In the genomic region with DNA sequence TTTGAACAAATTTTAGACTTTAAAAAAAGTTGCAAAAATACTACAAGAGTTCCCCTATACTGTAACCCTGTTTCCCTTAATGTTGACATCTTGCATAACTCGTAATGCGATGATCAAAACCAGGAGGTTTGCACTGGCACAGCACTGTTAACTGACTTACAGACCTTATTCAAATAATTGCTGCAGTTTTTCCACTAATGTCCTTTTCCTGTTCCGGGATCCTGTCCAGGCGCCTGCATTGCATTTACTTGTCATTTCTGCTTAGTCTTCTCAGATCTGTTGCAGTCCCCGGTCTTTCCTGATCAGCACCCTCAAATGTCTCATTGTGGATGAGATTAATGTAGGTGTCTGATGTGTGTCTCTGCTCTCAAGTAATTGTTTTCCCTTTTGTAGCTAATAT, we compare ENCODE assay signal across 21 cellular contexts. TPM values are rescaled to one million over a fixed set of nuclear protein-coding genes. Genes with fewer than 3 reads are reported as not detected.
DNase-seq lines count a peak whose midpoint lies in the region; ATAC-seq, FAIRE-seq and TF ChIP-seq lines count a peak whose summit lies in the region.
"Had no signal": no experiment of that assay in that cellular context is flagged by ENCODE, and none has a peak within 500 bp of the region (broad histone marks: within the 10 kb centered on the region; RNA-seq: fewer than 3 reads in every experiment).

No MANE protein-coding gene starts in this region.

- H3K36me3 Mint-ChIP-seq in WTC11, result peaks cover 6% of the 10 kb centered on the region; the same call in 1 of the 2 replicates

- POLR2A ChIA-PET in HepG2 (lab: Yijun Ruan, JAX) (no interaction called here), WTC11 (lab: Charles Lee) (interaction anchor here (0.7 kb wide), 1 partner anchor 80 kb away, joined by 3 read pairs; no protein-coding TSS in a partner anchor)

- TF ChIP-seq POLR2A in right lobe of liver (IDR thresholded peaks at IDR 0.05), result no peak
- TF ChIP-seq POLR2A in HepG2 (IDR thresholded peaks at IDR 0.05; ENCODE audit: insufficient read depth in 1 of 2, low read depth in 2 of 2, low read length in 2 of 2), result no peak
- no peak for TF ChIP-seq POLR2A in thyroid gland (IDR thresholded peaks at IDR 0.05)

- no peak for TF ChIP-seq CTCF in right lobe of liver (IDR thresholded peaks at IDR 0.05)
- TF ChIP-seq CTCF in HepG2 (CRISPR knock-in tag; IDR thresholded peaks at IDR 0.05), result no peak
- no peak for TF ChIP-seq CTCF in WTC11 (IDR thresholded peaks at IDR 0.05)
- no peak for TF ChIP-seq CTCF in fibroblast of the aortic adventitia (IDR thresholded peaks at IDR 0.05; ENCODE audit: insufficient read depth, low read length)
- TF ChIP-seq CTCF in lower lobe of right lung (IDR thresholded peaks at IDR 0.05), result no peak
- no peak for TF ChIP-seq CTCF in thyroid gland (IDR thresholded peaks at IDR 0.05)

- peaks cover 93% of the 10 kb centered on the region for H3K79me2 ChIP-seq in HepG2 (ENCODE audit: insufficient read depth, low read length)

- no TSS peak for BruUV-seq in HepG2 (replicated peaks; lab: Mats Ljungman, UMichigan)

- H3K4me1 ChIP-seq in right lobe of liver, result peaks cover 0 to 37% (median 12%) of the 10 kb centered on the region in 4 donors
- H3K4me1 ChIP-seq in HepG2 (ENCODE audit: insufficient read depth, low read length), result peaks cover 35% of the 10 kb centered on the region
- peaks cover 49% of the 10 kb centered on the region for H3K4me1 ChIP-seq in lower lobe of right lung
- H3K4me1 ChIP-seq in thyroid gland, result peaks cover 48 to 65% of the 10 kb centered on the region in 2 donors

- H3K27me3 ChIP-seq in right lobe of liver (no peaks in the 10 kb centered on the region), HepG2 (ENCODE audit: control insufficient read depth in 1 of 2, insufficient read depth in 2 of 2, low read length in 2 of 2) (no peaks in the 10 kb centered on the region), lower lobe of right lung (ENCODE audit: low read depth) (no peaks in the 10 kb centered on the region), thyroid gland (no peaks in the 10 kb centered on the region)

- no peak overlapping the region for H3K4me3 Mint-ChIP-seq in WTC11

- H3K27ac ChIP-seq in right lobe of liver (peak overlapping the region in 1 of 3 donors; percentile 33), HepG2 (ENCODE audit: extremely low read length, insufficient read depth, low read length) (no peak overlapping the region), lower lobe of right lung (no peak overlapping the region), thyroid gland (no peak overlapping the region)
- H3K27ac ChIP-seq: KMS-11 had no signal

- TF ChIP-seq EP300 in HepG2 (IDR thresholded peaks at IDR 0.05; ENCODE audit: low read depth in 2 of 2, low read length in 2 of 2), result no peak
- TF ChIP-seq EP300 in HepG2 (CRISPR knock-in tag; IDR thresholded peaks at IDR 0.05; ENCODE audit: borderline replicate concordance), result no peak

- CTCF ChIA-PET in HepG2 (lab: Yijun Ruan, JAX; ENCODE audit: low intra/inter-chr PET ratio, low total read pairs) (no interaction called here), WTC11 (lab: Charles Lee) (no interaction called here)

- 45% methylated on average over 5 of the region's 5 CpGs for WGBS in right lobe of liver (ENCODE audit: insufficient coverage, low coverage, low lambda C conversion rate, missing lambda C conversion rate)
- 97% methylated on average over 5 of the region's 5 CpGs for WGBS in HepG2 (ENCODE audit: low lambda C conversion rate)
- 82 to 85% methylated on average over 5 of the region's 5 CpGs for WGBS in thyroid gland, 2 donors

- ATAC-seq in right lobe of liver, result peak; percentile 29 to 61 (median 40)
- no peak for ATAC-seq in HepG2
- ATAC-seq in WTC11, result no peak
- no peak for ATAC-seq in GM18873 (IDR thresholded peaks at IDR 0.05; ENCODE audit: low FRiP score, unreplicated experiment)
- ATAC-seq in lower lobe of right lung, result no peak
- ATAC-seq: GM12878 had no signal

- H3K27ac Mint-ChIP-seq in WTC11, result peak overlapping the region; percentile 10; the same call in 1 of the 2 replicates

- no peak overlapping the region for H3K9ac ChIP-seq in HepG2 (ENCODE audit: insufficient read depth, low read depth, low read length)
- H3K9ac ChIP-seq: KMS-11 had no signal

- H3K4me1 Mint-ChIP-seq in WTC11, result peaks cover 43% of the 10 kb centered on the region

- H3K4me3 ChIP-seq in right lobe of liver, result no peak overlapping the region
- no peak overlapping the region for H3K4me3 ChIP-seq in HepG2 (replicated peaks in 1 of 3; ENCODE audit: insufficient read depth in 1 of 3, low read depth in 2 of 3, low read length in 3 of 3)
- H3K4me3 ChIP-seq in fibroblast of the aortic adventitia (ENCODE audit: low read depth, low read length), result no peak overlapping the region
- no peak overlapping the region for H3K4me3 ChIP-seq in lower lobe of right lung
- no peak overlapping the region for H3K4me3 ChIP-seq in thyroid gland (replicated peaks in 1 of 3)
- H3K4me3 ChIP-seq: GM12878 had no signal

- intact Hi-C loops in right lobe of liver (cut with DNase I) (no loop called here), HepG2 (cut with micrococcal nuclease; ENCODE audit: unreplicated experiment) (no loop called here), lower lobe of right lung (cut with DNase I) (no loop called here), thyroid gland (cut with DNase I) (no loop called here)

- no peaks in the 10 kb centered on the region for H3K9me3 ChIP-seq in right lobe of liver
- H3K9me3 ChIP-seq in HepG2 (ENCODE audit: low read length), result no peaks in the 10 kb centered on the region
- H3K9me3 ChIP-seq in lower lobe of right lung, result no peaks in the 10 kb centered on the region
- H3K9me3 ChIP-seq in thyroid gland, result no peaks in the 10 kb centered on the region

- H4K20me1 ChIP-seq in HepG2 (ENCODE audit: insufficient read depth, low read length), result no peaks in the 10 kb centered on the region; the same call in none of the 2 replicates

- in situ Hi-C loops in HepG2 (cut with HindIII; ENCODE audit: extremely low pct_ligation_motif_present, low pct_unique_long_range_greater_than_20kb), result no loop called here

- H2AFZ ChIP-seq in HepG2 (ENCODE audit: low read length), result no peak overlapping the region

- no peak overlapping the region for H3K4me2 ChIP-seq in HepG2 (ENCODE audit: low read depth, low read length)
- H3K4me2 ChIP-seq: KMS-11 had no signal

- no peak for FAIRE-seq in HepG2 (lab: Jason Lieb, UNC)
- FAIRE-seq: GM12878, RCC 7860 had no signal

- DNase-seq in right lobe of liver (no peak), HepG2 (ENCODE audit: low spot score) (no peak), WTC11 (ENCODE audit: low spot score) (no peak), fibroblast of the aortic adventitia (ENCODE audit: low read depth) (peak; percentile 41), lower lobe of right lung (no peak), NCI-H524 treated with DMSO at 0.1 percent for 48 hours (lab: John Stamatoyannopoulos, UW) (no peak), thyroid gland (no peak)
- DNase-seq: 8988T, DND-41, GDM1, NCI-H1092, NCI-H1694 treated with DMSO at 0.1 percent for 48 hours, NCI-H2107, NCI-H2227 treated with DMSO at 0.1 percent for 48 hours, NCI-H524, SHP77 had no signal

- H3K36me3 ChIP-seq in right lobe of liver (no peaks in the 10 kb centered on the region), HepG2 (replicated peaks in 1 of 2; ENCODE audit: control insufficient read depth in 1 of 2, insufficient read depth in 2 of 2, low read length in 2 of 2) (peaks cover 2 to 5% of the 10 kb centered on the region in 2 experiments), lower lobe of right lung (no peaks in the 10 kb centered on the region), thyroid gland (no peaks in the 10 kb centered on the region)

- H3K9me3 Mint-ChIP-seq in WTC11, result peaks cover 4% of the 10 kb centered on the region; the same call in 1 of the 2 replicates

- no peaks in the 10 kb centered on the region for H3K27me3 Mint-ChIP-seq in WTC11 (ENCODE audit: low read depth)

- no peak for TF ChIP-seq RAD21 in HepG2 (CRISPR knock-in tag; IDR thresholded peaks at IDR 0.05)

RNA-seq across cellular contexts. Expression of gene APLP2, which starts 32.0 kb away (rescaled TPM):
- total RNA-seq in right lobe of liver (100 to 1,000 TPM; 184 to 255 (median 252) TPM), HepG2 (2016; rRNA removed; fragmentation: Illumina TruSeq; extraction: Trizol) (154 and 315 TPM in 2 replicates), WTC11 (2021) (340 to 353 TPM (median 345 TPM) in 3 replicates), fibroblast of the aortic adventitia (ENCODE audit: low replicate concordance) (724 and 1,292 TPM in 2 replicates), lower lobe of right lung (582 TPM), thyroid gland (1,000 to 10,000 TPM in 1 of 4 donors, 100 to 1,000 TPM in 3; 782 to 1,078 (median 902) TPM)
- 34.6 and 35.6 TPM in 2 replicates for total RNA-seq in HepG2 (2016; cell fraction: cytosol; rRNA removed; fragmentation: Illumina TruSeq; extraction: Trizol; ENCODE audit: low read depth)
- total RNA-seq in HepG2 (2016; cell fraction: insoluble cytoplasmic fraction; rRNA removed; fragmentation: Illumina TruSeq; extraction: Trizol), result 137 and 320 TPM in 2 replicates
- 41.4 and 45.9 TPM in 2 replicates for total RNA-seq in HepG2 (2016; cell fraction: membrane; rRNA removed; fragmentation: Illumina TruSeq; extraction: Trizol)
- total RNA-seq in HepG2 (2016; cell fraction: nucleus; rRNA removed; fragmentation: Illumina TruSeq; extraction: Trizol), result 264 and 296 TPM in 2 replicates
- polyA plus RNA-seq in HepG2 (2011; rRNA removed), result 591 and 594 TPM in 2 replicates
- 396 and 486 TPM in 2 replicates for polyA plus RNA-seq in HepG2 (2011; cell fraction: cytosol; rRNA removed)
- 223 and 286 TPM in 2 replicates for polyA plus RNA-seq in HepG2 (2011; cell fraction: nucleus; rRNA removed)
- 481 and 597 TPM in 2 replicates for polyA plus RNA-seq in HepG2 (2012)
- polyA plus RNA-seq in HepG2 (2016; cell fraction: cytosol; fragmentation: Illumina TruSeq; extraction: Trizol; ENCODE audit: low read depth), result 12.9 and 14.3 TPM in 2 replicates
- 150 and 155 TPM in 2 replicates for polyA plus RNA-seq in HepG2 (2016; cell fraction: insoluble cytoplasmic fraction; fragmentation: Illumina TruSeq; extraction: Trizol; ENCODE audit: low read depth)
- 25.1 and 29.6 TPM in 2 replicates for polyA plus RNA-seq in HepG2 (2016; cell fraction: membrane; fragmentation: Illumina TruSeq; extraction: Trizol; ENCODE audit: low read depth)
- 409 and 433 TPM in 2 replicates for polyA plus RNA-seq in HepG2 (2016; cell fraction: nucleus; fragmentation: Illumina TruSeq; extraction: Trizol; ENCODE audit: insufficient read depth, low read depth)
- polyA minus RNA-seq in HepG2 (2011; rRNA and poly(A)+ RNA removed; ENCODE audit: low replicate concordance), result 59.6 and 259 TPM in 2 replicates
- polyA minus RNA-seq in HepG2 (2011; cell fraction: cytosol; rRNA and poly(A)+ RNA removed), result 166 and 220 TPM in 2 replicates
- polyA minus RNA-seq in HepG2 (2011; cell fraction: nucleus; rRNA and poly(A)+ RNA removed), result 124 and 168 TPM in 2 replicates

RNA-seq across cellular contexts. Expression of gene ST14, which starts 57.9 kb away (rescaled TPM):
- total RNA-seq in right lobe of liver (10 to 100 TPM in 3 of 6 experiments, 1 to 10 TPM in 3; 2.5 to 16.7 (median 10.8) TPM), HepG2 (2016; rRNA removed; fragmentation: Illumina TruSeq; extraction: Trizol) (0.69 and 1.4 TPM in 2 replicates), WTC11 (2021) (27.5 to 33.9 TPM (median 27.8 TPM) in 3 replicates), fibroblast of the aortic adventitia (ENCODE audit: low replicate concordance) (0.09 TPM in 1 of 2 replicates, not detected in the other), lower lobe of right lung (61.1 TPM), thyroid gland (100 to 1,000 TPM in 2 of 4 donors, 10 to 100 TPM in 2; 53.3 to 102 (median 90.7) TPM)
- 0.26 and 0.30 TPM in 2 replicates for total RNA-seq in HepG2 (2016; cell fraction: cytosol; rRNA removed; fragmentation: Illumina TruSeq; extraction: Trizol; ENCODE audit: low read depth)
- 0.55 and 1.3 TPM in 2 replicates for total RNA-seq in HepG2 (2016; cell fraction: insoluble cytoplasmic fraction; rRNA removed; fragmentation: Illumina TruSeq; extraction: Trizol)
- 0.65 and 0.72 TPM in 2 replicates for total RNA-seq in HepG2 (2016; cell fraction: membrane; rRNA removed; fragmentation: Illumina TruSeq; extraction: Trizol)
- 0.94 and 0.99 TPM in 2 replicates for total RNA-seq in HepG2 (2016; cell fraction: nucleus; rRNA removed; fragmentation: Illumina TruSeq; extraction: Trizol)
- 0.88 and 1.1 TPM in 2 replicates for polyA plus RNA-seq in HepG2 (2011; rRNA removed)
- polyA plus RNA-seq in HepG2 (2011; cell fraction: cytosol; rRNA removed), result 0.90 and 1.3 TPM in 2 replicates
- 2.7 and 3.0 TPM in 2 replicates for polyA plus RNA-seq in HepG2 (2011; cell fraction: nucleus; rRNA removed)
- 0.76 and 1.3 TPM in 2 replicates for polyA plus RNA-seq in HepG2 (2012)
- 0.14 and 0.15 TPM in 2 replicates for polyA plus RNA-seq in HepG2 (2016; cell fraction: cytosol; fragmentation: Illumina TruSeq; extraction: Trizol; ENCODE audit: low read depth)
- 0.84 and 1.1 TPM in 2 replicates for polyA plus RNA-seq in HepG2 (2016; cell fraction: insoluble cytoplasmic fraction; fragmentation: Illumina TruSeq; extraction: Trizol; ENCODE audit: low read depth)
- 0.31 and 0.55 TPM in 2 replicates for polyA plus RNA-seq in HepG2 (2016; cell fraction: membrane; fragmentation: Illumina TruSeq; extraction: Trizol; ENCODE audit: low read depth)
- 2.0 and 2.6 TPM in 2 replicates for polyA plus RNA-seq in HepG2 (2016; cell fraction: nucleus; fragmentation: Illumina TruSeq; extraction: Trizol; ENCODE audit: insufficient read depth, low read depth)
- 2.0 and 3.1 TPM in 2 replicates for polyA minus RNA-seq in HepG2 (2011; rRNA and poly(A)+ RNA removed; ENCODE audit: low replicate concordance)
- polyA minus RNA-seq in HepG2 (2011; cell fraction: cytosol; rRNA and poly(A)+ RNA removed), result 0.62 and 0.79 TPM in 2 replicates
- 0.64 and 0.87 TPM in 2 replicates for polyA minus RNA-seq in HepG2 (2011; cell fraction: nucleus; rRNA and poly(A)+ RNA removed)
- polyA plus RNA-seq: BJ had no signal

Comparison
In these comparisons a context has a peak if more than half of its experiments do, and no peak if none do; other contexts are left out.
1. ATAC-seq: peak in right lobe of liver (4 of 4); none in HepG2 (single experiment), WTC11 (single experiment), GM18873 (single experiment) and lower lobe of right lung (0 of 2).